Comparison of ENCODE assay signal across 21 cellular contexts in the genomic region with DNA sequence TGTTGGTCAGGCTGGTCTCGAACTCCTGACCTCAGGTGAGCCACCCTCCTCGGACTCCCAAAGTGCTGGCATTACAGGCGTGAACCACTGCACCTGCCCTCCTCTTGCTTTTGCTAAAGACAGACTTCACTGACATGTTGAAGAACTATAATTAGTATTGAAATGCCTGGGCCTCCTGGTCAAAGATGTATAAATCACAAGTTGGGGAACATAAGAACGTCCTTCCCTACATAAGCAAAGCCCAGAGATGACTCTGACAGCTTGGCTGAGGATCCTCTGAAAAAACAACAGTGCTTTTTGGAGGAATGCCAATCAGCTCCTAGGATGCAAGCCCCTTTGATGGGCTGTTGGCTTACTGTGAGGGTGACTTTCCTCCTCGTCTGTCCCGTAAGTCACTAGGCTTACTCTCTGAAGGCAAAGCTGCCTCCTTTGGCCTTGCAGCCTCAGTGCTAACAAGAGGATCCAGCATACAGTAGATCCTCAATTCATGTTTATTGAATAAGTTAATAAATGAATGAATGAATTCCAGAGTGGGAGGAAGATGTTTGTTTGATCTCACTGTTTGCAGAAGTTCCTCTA. TPM values are rescaled to one million over a fixed set of nuclear protein-coding genes. Genes with fewer than 3 reads are reported as not detected.
DNase-seq lines count a peak whose midpoint lies in the region; ATAC-seq, FAIRE-seq and TF ChIP-seq lines count a peak whose summit lies in the region.
"Had no signal": no experiment of that assay in that cellular context is flagged by ENCODE, and none has a peak within 500 bp of the region (broad histone marks: within the 10 kb centered on the region; RNA-seq: fewer than 3 reads in every experiment).

No MANE protein-coding gene starts in this region.

- no peak overlapping the region for H3K27ac Mint-ChIP-seq in T-helper 17 cell
- H3K27ac Mint-ChIP-seq: CD14-positive monocyte, GM23338 had no signal

- FAIRE-seq in HTR-8/SVneo (lab: Jason Lieb, UNC): peak; percentile 60
- FAIRE-seq: A204.1, GM12892, GM18507, H54, K562 had no signal

- intact Hi-C loops in dorsolateral prefrontal cortex (cut with DNase I): loop anchor here in 1 of 2 donors (5.0 kb wide), 1 partner anchor 49 kb away; no protein-coding TSS in a partner anchor

- DNase-seq in NCI-H748 (lab: John Stamatoyannopoulos, UW; ENCODE audit: unreplicated experiment): peak; percentile 10
- no peak for DNase-seq in NCI-H748 treated with DMSO at 0.1 percent for 48 hours (lab: John Stamatoyannopoulos, UW)
- no peak for DNase-seq in HTR-8/SVneo (ENCODE audit: insufficient read length, low spot score)
- peak; percentile 14 for DNase-seq in islet precursor cell
- DNase-seq in T-helper 17 cell: no peak
- no peak for DNase-seq in dorsolateral prefrontal cortex
- DNase-seq in retina: no peak
- DNase-seq: CD4-positive, alpha-beta memory T cell; DMS53; GDM1; HCEC 1CT had no signal

- TF ChIP-seq CTCF in dorsolateral prefrontal cortex (IDR thresholded peaks at IDR 0.05 in 54 of 56, conservative IDR thresholded peaks at IDR 0.05 in 2 of 56; ENCODE audit: low read depth in 1 of 56, partially characterized antibody in 56 of 56): no peak

- peaks cover 11% of the 10 kb centered on the region for H3K27me3 Mint-ChIP-seq in T-helper 17 cell

- peaks cover 3% of the 10 kb centered on the region for H3K36me3 Mint-ChIP-seq in T-helper 17 cell (ENCODE audit: low read depth)
- H3K36me3 Mint-ChIP-seq: CD14-positive monocyte; CD4-positive, alpha-beta memory T cell had no signal

- peaks cover 0 to 6% (median 0%) of the 10 kb centered on the region in 45 donors for H3K27me3 ChIP-seq in dorsolateral prefrontal cortex
- H3K27me3 ChIP-seq: BLaER1 had no signal

- no peak overlapping the region for H3K4me3 Mint-ChIP-seq in T-helper 17 cell
- H3K4me3 Mint-ChIP-seq: CD14-positive monocyte; CD4-positive, alpha-beta memory T cell; GM23338 had no signal

- no peaks in the 10 kb centered on the region for H3K9me3 ChIP-seq in T-helper 17 cell (ENCODE audit: control insufficient read depth, low read length, poor library complexity, severe bottlenecking)
- H3K9me3 ChIP-seq: BLaER1 had no signal

- no peak for ATAC-seq in T-helper 17 cell
- ATAC-seq: GM23338, K562 had no signal

- H3K27ac ChIP-seq in dorsolateral prefrontal cortex: no peak overlapping the region
- H3K27ac ChIP-seq: BLaER1 had no signal

- H3K4me1 Mint-ChIP-seq in T-helper 17 cell: no peaks in the 10 kb centered on the region
- H3K4me1 Mint-ChIP-seq: CD14-positive monocyte, GM23338 had no signal

- no peak overlapping the region for H3K4me3 ChIP-seq in dorsolateral prefrontal cortex
- H3K4me3 ChIP-seq: BLaER1, GM23338, K562 had no signal

RNA-seq across cellular contexts. Expression of a gene that starts 6.4 kb away (rescaled TPM):
- not detected for total RNA-seq in T-helper 17 cell
- not detected for total RNA-seq in dorsolateral prefrontal cortex
- total RNA-seq: CD4-positive, alpha-beta memory T cell; Daoy; GM23338; IMR-90 had no signal

RNA-seq across cellular contexts. Expression of a gene that starts 30.9 kb away (rescaled TPM):
- total RNA-seq in T-helper 17 cell: 1 to 10 TPM; 4.3 to 6.9 TPM
- 10 to 100 TPM; 16.4 to 52.9 (median 30.2) TPM for total RNA-seq in dorsolateral prefrontal cortex
- total RNA-seq: K562 had no signal

Comparison
In these comparisons a context has a peak if more than half of its experiments do, and no peak if none do; other contexts are left out.
1. DNase-seq: peak in NCI-H748 (single experiment) and islet precursor cell (single experiment); none in NCI-H748 treated with DMSO at 0.1 percent for 48 hours (single experiment), HTR-8/SVneo (single experiment), T-helper 17 cell (0 of 3), dorsolateral prefrontal cortex (0 of 10) and retina (single experiment).